16 cellular contexts compared by ENCODE assay signal in the genomic region with DNA sequence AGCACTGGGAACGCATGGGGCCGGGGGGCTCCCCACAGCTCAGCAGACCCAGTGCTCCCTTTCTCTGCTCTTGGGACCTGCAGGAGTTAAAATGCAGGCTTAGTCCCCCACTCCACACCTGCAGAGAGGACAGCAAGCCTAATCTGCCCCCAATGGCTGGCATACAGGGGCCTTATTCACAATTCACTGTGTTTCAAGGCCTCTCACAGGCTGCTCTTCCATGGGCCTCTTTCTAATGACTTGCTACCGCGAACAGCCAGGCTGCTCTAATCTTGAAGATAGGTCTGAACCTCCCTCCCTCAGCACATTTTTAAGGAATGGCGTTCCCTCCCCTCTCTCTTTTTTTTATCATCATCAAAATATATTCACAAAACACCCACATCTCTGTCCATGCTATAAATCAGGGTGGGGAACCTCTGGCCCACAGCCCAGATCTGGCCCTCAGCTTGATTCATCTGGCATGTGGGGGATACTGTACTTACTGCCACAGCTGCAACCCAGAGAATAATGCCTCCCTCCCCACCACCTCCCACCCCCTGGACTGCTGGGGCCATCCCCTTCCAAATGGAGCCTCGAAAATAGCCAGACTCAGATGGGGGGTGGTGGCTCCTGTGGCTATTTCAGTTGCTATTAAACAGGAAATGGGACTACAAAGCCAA.
DNase-seq lines count a peak whose midpoint lies in the region; ATAC-seq and TF ChIP-seq lines count a peak whose summit lies in the region.
"Had no signal": no experiment of that assay in that cellular context is flagged by ENCODE, and none has a peak within 500 bp of the region (broad histone marks: within the 10 kb centered on the region; RNA-seq: fewer than 3 reads in every experiment).

No MANE protein-coding gene starts in this region.

- ATAC-seq in HG03457 (IDR thresholded peaks at IDR 0.05; ENCODE audit: unreplicated experiment): no peak
- no peak for ATAC-seq in HG03439 (IDR thresholded peaks at IDR 0.05; ENCODE audit: unreplicated experiment)
- ATAC-seq in GM21576 (IDR thresholded peaks at IDR 0.05; ENCODE audit: unreplicated experiment): no peak
- ATAC-seq: pancreas; PC-3; stimulated activated effector memory CD8-positive, alpha-beta T cell treated with anti-CD3 and anti-CD28 coated beads, Interleukin-12 subunit alpha, Interleukin-12 subunit beta, amount 100 ng/mL, for 72 hours had no signal

- no peak for TF ChIP-seq CTCF in astrocyte of the cerebellum (IDR thresholded peaks at IDR 0.05; ENCODE audit: low read depth, low read length, missing control alignments)
- TF ChIP-seq CTCF in nephron progenitor cell (IDR thresholded peaks at IDR 0.05): no peak

- H3K27ac Mint-ChIP-seq in nephron progenitor cell: peak overlapping the region; percentile 96
- H3K27ac Mint-ChIP-seq: stimulated activated effector memory CD8-positive, alpha-beta T cell treated with anti-CD3 and anti-CD28 coated beads, Interleukin-12 subunit alpha, Interleukin-12 subunit beta, amount 100 ng/mL, for 72 hours had no signal

- no peak overlapping the region for H3K4me3 ChIP-seq in astrocyte of the cerebellum (ENCODE audit: low read depth, low read length)
- H3K4me3 ChIP-seq: heart right ventricle, pancreas had no signal

- H3K36me3 Mint-ChIP-seq in nephron progenitor cell (ENCODE audit: low read depth): no peaks in the 10 kb centered on the region
- H3K36me3 Mint-ChIP-seq: stimulated activated effector memory CD8-positive, alpha-beta T cell treated with anti-CD3 and anti-CD28 coated beads, Interleukin-12 subunit alpha, Interleukin-12 subunit beta, amount 100 ng/mL, for 72 hours had no signal

- H3K4me1 Mint-ChIP-seq in nephron progenitor cell: peaks cover 57% of the 10 kb centered on the region
- H3K4me1 Mint-ChIP-seq: stimulated activated effector memory CD8-positive, alpha-beta T cell treated with anti-CD3 and anti-CD28 coated beads, Interleukin-12 subunit alpha, Interleukin-12 subunit beta, amount 100 ng/mL, for 72 hours had no signal

- peak; percentile 73 for DNase-seq in COR-L47 (lab: John Stamatoyannopoulos, UW)
- DNase-seq in M059J (ENCODE audit: low read depth): peak; percentile 62
- DNase-seq in astrocyte of the cerebellum (ENCODE audit: low read depth): peak; percentile 8
- no peak for DNase-seq in nephron progenitor cell
- DNase-seq in LoVo (ENCODE audit: low spot score): no peak
- DNase-seq: effector CD4-positive, alpha-beta T cell; heart right ventricle; NCI-H2029 treated with DMSO at 0.1 percent for 48 hours; pancreas; PC-3; stimulated activated CD4-positive, alpha-beta T cell treated with anti-CD3 and anti-CD28 coated beads, Interleukin-1b, Interleukin-23, amount 100 ng/mL, for 48 hours; T1000 had no signal

- peaks cover 3% of the 10 kb centered on the region for H3K27me3 Mint-ChIP-seq in nephron progenitor cell (ENCODE audit: low read depth, poor library complexity)

- peaks cover 60% of the 10 kb centered on the region for H3K9me3 Mint-ChIP-seq in nephron progenitor cell
- H3K9me3 Mint-ChIP-seq: stimulated activated effector memory CD8-positive, alpha-beta T cell treated with anti-CD3 and anti-CD28 coated beads, Interleukin-12 subunit alpha, Interleukin-12 subunit beta, amount 100 ng/mL, for 72 hours had no signal

- in situ Hi-C loops in astrocyte of the cerebellum (cut with HindIII; ENCODE audit: low sequenced_read_pairs): no loop called here

- no peak overlapping the region for H3K4me3 Mint-ChIP-seq in nephron progenitor cell
- H3K4me3 Mint-ChIP-seq: stimulated activated effector memory CD8-positive, alpha-beta T cell treated with anti-CD3 and anti-CD28 coated beads, Interleukin-12 subunit alpha, Interleukin-12 subunit beta, amount 100 ng/mL, for 72 hours had no signal

Comparison
In these comparisons a context has a peak if more than half of its experiments do, and no peak if none do; other contexts are left out.
1. DNase-seq: peak in COR-L47 (single experiment), M059J (single experiment) and astrocyte of the cerebellum (single experiment); none in nephron progenitor cell (single experiment) and LoVo (single experiment).